In genomic region chr10:8473205-8473604, GRCh38 we compare ENCODE assay signal across 12 cellular contexts.
DNase-seq lines count a peak whose midpoint lies in the region; TF ChIP-seq lines count a peak whose summit lies in the region.
"Had no signal": no experiment of that assay in that cellular context is flagged by ENCODE, and none has a peak within 500 bp of the region (broad histone marks: within the 10 kb centered on the region; RNA-seq: fewer than 3 reads in every experiment).

No MANE protein-coding gene starts in this region.

- no peaks in the 10 kb centered on the region for H3K9me2 ChIP-seq in SU-DHL-6 (replicated peaks; ENCODE audit: insufficient read depth, low read length)

- 82 to 87% methylated on average over 2 of the region's 2 CpGs for WGBS in thyroid gland, 2 donors

- no peak overlapping the region for H3K9ac ChIP-seq in SU-DHL-6 (ENCODE audit: low read length)

- H3K27ac ChIP-seq in SU-DHL-6 (ENCODE audit: low read depth, low read length): no peak overlapping the region
- H3K27ac ChIP-seq in thyroid gland: no peak overlapping the region
- H3K27ac ChIP-seq: lower lobe of right lung, RWPE1, spleen had no signal

- TF ChIP-seq CTCF in GM12865 (IDR thresholded peaks at IDR 0.05; ENCODE audit: insufficient read depth, low read depth, low read length, missing control alignments) (peak; percentile 8), SU-DHL-6 (IDR thresholded peaks at IDR 0.05; ENCODE audit: insufficient read depth, low read length, poor library complexity, severe bottlenecking) (peak; percentile 11), fibroblast of villous mesenchyme (IDR thresholded peaks at IDR 0.05; ENCODE audit: insufficient read depth, low read depth, low read length) (peak; percentile 22), thyroid gland (IDR thresholded peaks at IDR 0.05) (no peak)

- H2AFZ ChIP-seq in SU-DHL-6 (ENCODE audit: low read depth, low read length, severe bottlenecking): no peak overlapping the region

- no peak overlapping the region for H3K4me2 ChIP-seq in SU-DHL-6 (ENCODE audit: low read depth, low read length, poor library complexity, severe bottlenecking)

- H3F3A ChIP-seq in SU-DHL-6 (ENCODE audit: insufficient read depth): no peaks in the 10 kb centered on the region

- H3K4me3 ChIP-seq in GM12865 (ENCODE audit: low read depth, low read length) (no peak overlapping the region), SU-DHL-6 (ENCODE audit: insufficient read depth, low read length, poor library complexity, severe bottlenecking) (no peak overlapping the region), fibroblast of villous mesenchyme (ENCODE audit: low read depth, low read length) (no peak overlapping the region), thyroid gland (replicated peaks in 1 of 3) (no peak overlapping the region)
- H3K4me3 ChIP-seq: lower lobe of right lung, spleen had no signal

- no peak for TF ChIP-seq POLR2A in thyroid gland (IDR thresholded peaks at IDR 0.05)

- H3K36me3 ChIP-seq in SU-DHL-6 (ENCODE audit: low read length) (no peaks in the 10 kb centered on the region), thyroid gland (no peaks in the 10 kb centered on the region)
- H3K36me3 ChIP-seq: lower lobe of right lung, spleen had no signal

- no peaks in the 10 kb centered on the region for H3K4me1 ChIP-seq in thyroid gland
- H3K4me1 ChIP-seq: lower lobe of right lung, spleen had no signal

- H3K27me3 ChIP-seq in SU-DHL-6 (ENCODE audit: low read length) (no peaks in the 10 kb centered on the region), thyroid gland (no peaks in the 10 kb centered on the region)

- no peaks in the 10 kb centered on the region for H4K20me1 ChIP-seq in SU-DHL-6 (ENCODE audit: low read depth, low read length)

- DNase-seq in activated naive CD4-positive, alpha-beta T cell treated with Interleukin-2 at 50 U/mL for 16 hours: peak; percentile 5
- no peak for DNase-seq in activated naive CD4-positive, alpha-beta T cell treated with anti-CD3 and anti-CD28 coated beads, Interleukin-2, amount 50 U/mL, for 16 hours
- DNase-seq in GM12865 (ENCODE audit: low read depth): peak; percentile 21
- peak; percentile 12 for DNase-seq in fibroblast of villous mesenchyme (ENCODE audit: low read depth)
- no peak for DNase-seq in NCI-H446 (lab: John Stamatoyannopoulos, UW)
- DNase-seq in NCI-H1105 treated with DMSO at 0.1 percent for 48 hours (lab: John Stamatoyannopoulos, UW): no peak
- no peak for DNase-seq in thyroid gland
- DNase-seq: glutamatergic neuron, lower lobe of right lung, spleen had no signal

- H3K79me2 ChIP-seq in SU-DHL-6 (ENCODE audit: insufficient read depth, low read length): no peaks in the 10 kb centered on the region

- intact Hi-C loops in thyroid gland (cut with DNase I): no loop called here

- H3K9me3 ChIP-seq in SU-DHL-6 (ENCODE audit: insufficient read depth, low read length): no peaks in the 10 kb centered on the region
- H3K9me3 ChIP-seq in thyroid gland: no peaks in the 10 kb centered on the region

Comparison
In these comparisons a context has a peak if more than half of its experiments do, and no peak if none do; other contexts are left out.
1. DNase-seq: peak in activated naive CD4-positive, alpha-beta T cell treated with Interleukin-2 at 50 U/mL for 16 hours (single experiment), GM12865 (single experiment) and fibroblast of villous mesenchyme (single experiment); none in activated naive CD4-positive, alpha-beta T cell treated with anti-CD3 and anti-CD28 coated beads, Interleukin-2, amount 50 U/mL, for 16 hours (single experiment), NCI-H446 (0 of 2), NCI-H1105 treated with DMSO at 0.1 percent for 48 hours (single experiment) and thyroid gland (0 of 2).
2. CTCF ChIP-seq: peak in GM12865 (single experiment), SU-DHL-6 (single experiment) and fibroblast of villous mesenchyme (single experiment); none in thyroid gland (0 of 6).